Comparison of ENCODE assay signal across 8 cellular contexts in the genomic region with DNA sequence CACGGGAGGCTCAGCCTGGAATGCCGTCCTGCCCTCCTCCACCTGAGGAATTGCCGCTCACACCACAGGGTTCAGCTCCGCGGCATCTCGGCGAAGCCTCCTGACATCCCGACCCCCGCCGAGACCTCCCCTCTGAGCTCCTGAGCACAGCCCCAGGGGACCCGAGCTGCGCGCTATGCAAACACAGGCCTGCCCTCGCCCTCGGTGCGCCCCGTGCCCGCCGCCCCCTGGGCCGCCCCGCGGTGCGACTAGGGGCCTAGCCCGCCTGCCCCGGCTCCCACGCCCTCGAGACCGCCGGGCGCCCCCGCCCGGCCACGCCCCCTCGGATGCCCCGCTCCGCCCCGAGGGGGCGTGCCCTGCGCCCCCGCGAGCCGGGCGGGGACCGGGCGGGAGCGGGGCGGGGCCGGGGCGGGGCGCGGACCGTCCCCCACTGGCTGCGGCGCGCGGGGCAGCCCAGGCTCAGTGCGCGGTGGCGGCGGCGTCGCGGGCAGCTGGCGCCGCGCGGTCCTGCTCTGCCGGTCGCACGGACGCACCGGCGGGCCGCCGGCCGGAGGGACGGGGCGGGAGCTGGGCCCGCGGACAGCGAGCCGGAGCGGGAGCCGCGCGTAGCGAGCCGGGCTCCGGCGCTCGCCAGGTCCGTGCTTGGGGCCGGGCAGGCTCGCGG. TPM values are rescaled to one million over a fixed set of nuclear protein-coding genes. Genes with fewer than 3 reads are reported as not detected.
DNase-seq lines count a peak whose midpoint lies in the region; ATAC-seq and TF ChIP-seq lines count a peak whose summit lies in the region.

A gene (plus strand): TSS at position 462 of the 664 bp plus-strand sequence. CDS start 642 bp downstream, outside the sequence.

- H3K4me2 ChIP-seq in SU-DHL-6 (ENCODE audit: low read depth, low read length, poor library complexity, severe bottlenecking): peak within 1 kb of the TSS; percentile 20

- H3K27me3 Mint-ChIP-seq in brain: peaks cover 17% of the 10 kb centered on the region

- in situ Hi-C loops in G401 (cut with HindIII; ENCODE audit: low sequenced_read_pairs): no loop called here

- H3K9ac ChIP-seq in SU-DHL-6 (ENCODE audit: low read length): no peak within 1 kb of the TSS

- TF ChIP-seq CTCF in SU-DHL-6 (IDR thresholded peaks at IDR 0.05; ENCODE audit: insufficient read depth, low read length, poor library complexity, severe bottlenecking): no peak
- TF ChIP-seq CTCF in brain (conservative IDR thresholded peaks at IDR 0.05): no peak
- TF ChIP-seq CTCF in kidney epithelial cell (IDR thresholded peaks at IDR 0.05; ENCODE audit: insufficient read depth, low read length, poor library complexity, severe bottlenecking): no peak

- no peaks in the 10 kb centered on the region for H3K36me3 Mint-ChIP-seq in brain

- H3K27ac ChIP-seq in SU-DHL-6 (ENCODE audit: low read depth, low read length): no peak within 1 kb of the TSS

- H3K9me2 ChIP-seq in SU-DHL-6 (replicated peaks; ENCODE audit: insufficient read depth, low read length): no peaks in the 10 kb centered on the region

- H3K36me3 ChIP-seq in SU-DHL-6 (ENCODE audit: low read length) (no peaks in the 10 kb centered on the region), kidney epithelial cell (ENCODE audit: control insufficient read depth, insufficient read depth, low read length) (no peaks in the 10 kb centered on the region)

- no peak within 1 kb of the TSS for H3K4me3 ChIP-seq in SU-DHL-6 (ENCODE audit: insufficient read depth, low read length, poor library complexity, severe bottlenecking)
- H3K4me3 ChIP-seq in kidney epithelial cell (ENCODE audit: low read depth, low read length): peak within 1 kb of the TSS; percentile 41

- no peaks in the 10 kb centered on the region for H3F3A ChIP-seq in SU-DHL-6 (ENCODE audit: insufficient read depth)

- DNase-seq in G401 (ENCODE audit: low spot score): no peak
- no peak for DNase-seq in kidney epithelial cell (ENCODE audit: low read depth)
- DNase-seq in stimulated activated CD4-positive, alpha-beta T cell treated with anti-CD3 and anti-CD28 coated beads, Interleukin-4, amount 100 ng/mL, for 24 hours: peak; percentile 12

- no peaks in the 10 kb centered on the region for H4K20me1 ChIP-seq in SU-DHL-6 (ENCODE audit: low read depth, low read length)

- H3K79me2 ChIP-seq in SU-DHL-6 (ENCODE audit: insufficient read depth, low read length): no peaks in the 10 kb centered on the region

- H3K9me3 ChIP-seq in SU-DHL-6 (ENCODE audit: insufficient read depth, low read length): no peaks in the 10 kb centered on the region

- H3K4me1 Mint-ChIP-seq in brain: peaks cover 17% of the 10 kb centered on the region

- H3K27me3 ChIP-seq in SU-DHL-6 (ENCODE audit: low read length) (no peaks in the 10 kb centered on the region), kidney epithelial cell (ENCODE audit: control insufficient read depth, insufficient read depth, low read length) (peaks cover 58% of the 10 kb centered on the region)

- no peak within 1 kb of the TSS for H3K27ac Mint-ChIP-seq in brain

- H3K9me3 Mint-ChIP-seq in brain: peaks cover 0 to 3% (median 0%) of the 10 kb centered on the region in 5 experiments

- peak within 1 kb of the TSS; percentile 75 to 82 (median 79) for H3K4me3 Mint-ChIP-seq in brain

- ATAC-seq in HG02852 (IDR thresholded peaks at IDR 0.05; ENCODE audit: unreplicated experiment) (peak; percentile 50), GM21576 (IDR thresholded peaks at IDR 0.05; ENCODE audit: unreplicated experiment) (no peak), GM19328 (IDR thresholded peaks at IDR 0.05; ENCODE audit: unreplicated experiment) (no peak)

- H2AFZ ChIP-seq in SU-DHL-6 (ENCODE audit: low read depth, low read length, severe bottlenecking): no peak within 1 kb of the TSS

RNA-seq across cellular contexts. Expression of the gene that starts here (rescaled TPM):
- 38.4 and 49.9 TPM in 2 replicates for total RNA-seq in G401 (2014; rRNA removed; shearing (Covaris generic))
- 28.4 TPM for polyA plus RNA-seq in brain (ENCODE audit: insufficient read depth, low read depth, low replicate concordance)
- total RNA-seq in kidney epithelial cell: 2.1 and 3.2 TPM in 2 replicates
